ENCODE assay signal across 8 cellular contexts in genomic region chr1:161962094-161962887, GRCh38.
DNase-seq lines count a peak whose midpoint lies in the region; ATAC-seq, FAIRE-seq and TF ChIP-seq lines count a peak whose summit lies in the region.

No MANE protein-coding gene starts in this region.

- H3K4me1 Mint-ChIP-seq in Caco-2 (ENCODE audit: low read depth, unreplicated experiment): no peaks in the 10 kb centered on the region

- H4K20me1 ChIP-seq in endothelial cell of umbilical vein (replicated peaks; ENCODE audit: control insufficient read depth, extremely low read depth, insufficient read depth, low read length): no peaks in the 10 kb centered on the region

- H3K4me3 Mint-ChIP-seq in Caco-2 (ENCODE audit: unreplicated experiment): no peak overlapping the region

- POLR2A ChIA-PET in endothelial cell of umbilical vein (lab: Charles Lee) (interaction anchor here (1.0 kb wide), 1 partner anchor 62 kb away, joined by 4 read pairs; the partner anchor contains the start of gene OLFML2B), Caco-2 (lab: Charles Lee) (no interaction called here)

- H3K4me1 ChIP-seq in endothelial cell of umbilical vein (ENCODE audit: control insufficient read depth, extremely low read depth, insufficient read depth, low read length) (peaks cover 21% of the 10 kb centered on the region), Caco-2 (no peaks in the 10 kb centered on the region)

- TSS peak; percentile 98 for BruUV-seq in endothelial cell of umbilical vein (replicated peaks; lab: Mats Ljungman, UMichigan)
- BruUV-seq in Caco-2 (replicated peaks; lab: Mats Ljungman, UMichigan): no TSS peak

- H3K79me2 ChIP-seq in endothelial cell of umbilical vein (ENCODE audit: control insufficient read depth, insufficient read depth, low read length): no peaks in the 10 kb centered on the region

- no peaks in the 10 kb centered on the region for H3K9me3 ChIP-seq in SK-N-MC (ENCODE audit: low read depth, low read length)
- no peaks in the 10 kb centered on the region for H3K9me3 ChIP-seq in endothelial cell of umbilical vein (replicated peaks; ENCODE audit: control insufficient read depth, insufficient read depth, low read length)
- no peaks in the 10 kb centered on the region for H3K9me3 ChIP-seq in Caco-2

- peak overlapping the region; percentile 97 for H3K4me2 ChIP-seq in endothelial cell of umbilical vein (ENCODE audit: insufficient read depth, low read length)

- TF ChIP-seq CTCF in endothelial cell of umbilical vein (IDR thresholded peaks at IDR 0.05; ENCODE audit: extremely low read depth in 1 of 2, insufficient read depth in 1 of 2, low read depth in 1 of 2, low read length in 2 of 2) (no peak), retinal pigment epithelial cell (conservative IDR thresholded peaks at IDR 0.05; ENCODE audit: low read depth, low read length) (no peak), Caco-2 (IDR thresholded peaks at IDR 0.05; ENCODE audit: insufficient read depth in 1 of 2, low read depth in 1 of 2, low read length in 1 of 2, severe bottlenecking in 1 of 2, unreplicated experiment in 1 of 2) (no peak)

- H3K27me3 ChIP-seq in endothelial cell of umbilical vein (ENCODE audit: control insufficient read depth in 2 of 2, insufficient read depth in 2 of 2, low read length in 2 of 2) (no peaks in the 10 kb centered on the region), Caco-2 (replicated peaks; ENCODE audit: control insufficient read depth, insufficient read depth, low read length) (no peaks in the 10 kb centered on the region)

- peak; percentile 98 for FAIRE-seq in endothelial cell of umbilical vein (lab: Jason Lieb, UNC)

- H3K36me3 ChIP-seq in SK-N-MC (ENCODE audit: insufficient read depth, low read length) (peaks cover 13% of the 10 kb centered on the region), endothelial cell of umbilical vein (ENCODE audit: control insufficient read depth in 2 of 2, extremely low read depth in 1 of 2, insufficient read depth in 2 of 2, low read length in 2 of 2) (peaks cover 3 to 7% of the 10 kb centered on the region in 2 experiments), Caco-2 (ENCODE audit: control insufficient read depth, insufficient read depth, low read length) (no peaks in the 10 kb centered on the region)

- intact Hi-C loops in endothelial cell of umbilical vein (cut with micrococcal nuclease): loop anchor here (1.0 to 5.0 kb wide), 3 partner anchors 57 to 170 kb away; partner anchors contain the start of gene OLFML2B
- intact Hi-C loops in Caco-2 (cut with micrococcal nuclease; ENCODE audit: unreplicated experiment): no loop called here

- H3K9me1 ChIP-seq in endothelial cell of umbilical vein (replicated peaks; ENCODE audit: control insufficient read depth, extremely low read depth, insufficient read depth, low read length): no peaks in the 10 kb centered on the region

- TF ChIP-seq POLR2A in endothelial cell of umbilical vein (IDR thresholded peaks at IDR 0.05; ENCODE audit: low read depth, low read length): no peak

- dilution Hi-C loops in endothelial cell of umbilical vein (cut with MboI; ENCODE audit: extremely low pct_ligation_motif_present, low sequenced_read_pairs): no loop called here

- H3K27ac ChIP-seq in SK-N-MC (no peak overlapping the region), endothelial cell of umbilical vein (ENCODE audit: insufficient read depth, low read depth, low read length) (peak overlapping the region; percentile 98)

- H3K9ac ChIP-seq in SK-N-MC (ENCODE audit: insufficient read length) (no peak overlapping the region), endothelial cell of umbilical vein (replicated peaks; ENCODE audit: extremely low read depth, insufficient read depth, low read length) (peak overlapping the region; percentile 92)

- ATAC-seq in GM18511 (IDR thresholded peaks at IDR 0.05; ENCODE audit: unreplicated experiment): peak; percentile 95
- peak; percentile 81 for ATAC-seq in HG02798 (IDR thresholded peaks at IDR 0.05; ENCODE audit: poor library complexity, unreplicated experiment)

- H3K9me3 Mint-ChIP-seq in Caco-2 (ENCODE audit: unreplicated experiment): no peaks in the 10 kb centered on the region

- CTCF ChIA-PET in endothelial cell of umbilical vein (lab: Charles Lee): interaction anchor here (0.7 to 2.4 kb wide), 7 partner anchors 9 to 170 kb away, joined by 3 to 15 read pairs (median 5); partner anchors contain the start of gene OLFML2B
- CTCF ChIA-PET in Caco-2 (lab: Charles Lee): interaction anchor here (0.6 kb wide), 1 partner anchor 179 kb away, joined by 6 read pairs; no protein-coding TSS in a partner anchor

- DNase-seq in SK-N-MC (ENCODE audit: low read depth, low spot score) (no peak), endothelial cell of umbilical vein (ENCODE audit: low read depth, low spot score) (peak; percentile 96), retinal pigment epithelial cell (ENCODE audit: low read depth) (peak; percentile 76), COLO668 (lab: John Stamatoyannopoulos, UW; ENCODE audit: unreplicated experiment) (no peak), Caco-2 (no peak), cortex of kidney (lab: John Stamatoyannopoulos, UW) (no peak)

- peaks cover 5% of the 10 kb centered on the region for H3K36me3 Mint-ChIP-seq in Caco-2 (ENCODE audit: insufficient read depth, unreplicated experiment)

- H3K4me3 ChIP-seq in SK-N-MC (0 out of 2 replicates have a peak overlapping the region, but pooled peaks have one; percentile 5), endothelial cell of umbilical vein (replicated peaks in 1 of 3; ENCODE audit: insufficient read depth in 1 of 3, low read depth in 1 of 3, low read length in 3 of 3) (peak overlapping the region in 2 of 3 experiments; percentile 17 to 80), retinal pigment epithelial cell (ENCODE audit: low read length) (peak overlapping the region; percentile 33), Caco-2 (ENCODE audit: low read depth, low read length) (no peak overlapping the region)

- no peak overlapping the region for H2AFZ ChIP-seq in endothelial cell of umbilical vein (ENCODE audit: low read depth, low read length)

- no peak overlapping the region for H3K27ac Mint-ChIP-seq in Caco-2 (ENCODE audit: unreplicated experiment)

- no peaks in the 10 kb centered on the region for H3K27me3 Mint-ChIP-seq in Caco-2 (ENCODE audit: insufficient read depth, unreplicated experiment)

TF ChIP-seq in endothelial cell of umbilical vein, 7 proteins besides CTCF, POLR2A, EP300 and RAD21:
- peak; percentile 79 for TF ChIP-seq JUN (IDR thresholded peaks at IDR 0.05; ENCODE audit: borderline replicate concordance, insufficient read depth, insufficient read length, low read depth)
- peak; percentile 74 for TF ChIP-seq FOS (IDR thresholded peaks at IDR 0.05; ENCODE audit: borderline replicate concordance, insufficient read depth, low read length)
- peak; percentile 33 for TF ChIP-seq POLR2AphosphoS5 (IDR thresholded peaks at IDR 0.05; ENCODE audit: insufficient read depth, low read depth, low read length)
- TF ChIP-seq MAX (IDR thresholded peaks at IDR 0.05; ENCODE audit: insufficient read depth, insufficient read length): no peak
- TF ChIP-seq EZH2 (IDR thresholded peaks at IDR 0.05; ENCODE audit: borderline replicate concordance, low read depth, low read length, severe bottlenecking): no peak
- TF ChIP-seq GATA2 (IDR thresholded peaks at IDR 0.05; ENCODE audit: insufficient read depth, insufficient read length, low read depth, low read length): peak; percentile 28
- TF ChIP-seq MYC (IDR thresholded peaks at IDR 0.05; ENCODE audit: low read depth, low read length): no peak
TF ChIP-seq in endothelial cell of umbilical vein: peak in this region for 4.

Comparison
In these comparisons a context has a peak if more than half of its experiments do, and no peak if none do; other contexts are left out.
1. DNase-seq: peak in endothelial cell of umbilical vein (single experiment) and retinal pigment epithelial cell (single experiment); none in SK-N-MC (single experiment), COLO668 (single experiment), Caco-2 (0 of 2) and cortex of kidney (single experiment).